Comparison of ENCODE assay signal across 3 cellular contexts in the genomic region with DNA sequence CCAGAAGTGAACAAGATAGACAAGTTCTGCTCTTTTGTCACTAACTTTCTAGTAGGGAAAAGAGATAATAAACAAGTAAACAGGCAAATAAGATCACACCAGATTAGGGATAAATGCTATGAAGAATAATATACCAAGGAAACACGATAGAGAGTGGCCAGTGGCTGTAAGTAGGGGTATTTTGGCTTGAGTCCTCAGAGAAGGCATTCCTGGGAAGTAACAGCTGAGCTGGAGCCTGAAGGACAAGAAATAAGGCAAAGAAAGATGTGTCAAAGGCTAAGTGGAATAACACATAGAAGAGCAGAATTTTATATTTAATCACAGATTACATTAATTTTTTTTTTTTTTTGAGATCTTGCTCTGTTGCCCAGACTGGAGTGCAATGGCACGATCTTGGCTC.
"Had no signal": no experiment of that assay in that cellular context is flagged by ENCODE, and none has a peak within 500 bp of the region (broad histone marks: within the 10 kb centered on the region; RNA-seq: fewer than 3 reads in every experiment).

No MANE protein-coding gene starts in this region.

- ATAC-seq: GM12878 had no signal

- H3K4me3 ChIP-seq: GM12878 had no signal

- DNase-seq: GDM1, GF-D8 had no signal
